In genomic region chr11:125442946-125443345, GRCh38 we compare ENCODE assay signal across 20 cellular contexts. TPM values are rescaled to one million over a fixed set of nuclear protein-coding genes. Genes with fewer than 3 reads are reported as not detected.
DNase-seq lines count a peak whose midpoint lies in the region; ATAC-seq and TF ChIP-seq lines count a peak whose summit lies in the region.
"Had no signal": no experiment of that assay in that cellular context is flagged by ENCODE, and none has a peak within 500 bp of the region (broad histone marks: within the 10 kb centered on the region; RNA-seq: fewer than 3 reads in every experiment).

No MANE protein-coding gene starts in this region.

- DNase-seq in left ventricle myocardium inferior (no peak), right cardiac atrium (no peak), caudate nucleus (lab: John Stamatoyannopoulos, UW) (no peak), substantia nigra (lab: John Stamatoyannopoulos, UW) (no peak), NCI-H1694 (lab: John Stamatoyannopoulos, UW) (no peak), NCI-H524 treated with DMSO at 0.1 percent for 48 hours (lab: John Stamatoyannopoulos, UW) (no peak), lower leg skin (ENCODE audit: low spot score in 2 of 2) (no peak)
- DNase-seq: GOT3, MG63, NCI-H1048, NCI-H1417 treated with DMSO at 0.1 percent for 48 hours, NCI-H1930, NCI-H510A, NCI-H748 treated with DMSO at 0.1 percent for 48 hours, PC-9, RPMI8226, SHP77 treated with DMSO at 0.1 percent for 48 hours had no signal

- WGBS in right cardiac atrium = 91% methylated on average over 6 of the region's 6 CpGs
- WGBS in lower leg skin, 2 donors = 94 to 95% methylated on average over 6 of the region's 6 CpGs

- TF ChIP-seq CTCF in left ventricle myocardium inferior (IDR thresholded peaks at IDR 0.05; ENCODE audit: borderline replicate concordance) = no peak
- TF ChIP-seq CTCF in lower leg skin (IDR thresholded peaks at IDR 0.05) = no peak

- TF ChIP-seq POLR2A in lower leg skin (IDR thresholded peaks at IDR 0.05) = no peak

- H3K9ac ChIP-seq in iPS-20b (ENCODE audit: low read depth, low read length) = peak overlapping the region; percentile 59; the same call in 1 of the 2 replicates

- intact Hi-C loops in left ventricle myocardium inferior (cut with micrococcal nuclease) (no loop called here), right cardiac atrium (cut with DNase I) (no loop called here), lower leg skin (cut with DNase I; ENCODE audit: low total_unique reads) (no loop called here)

- H3K4me3 ChIP-seq in left ventricle myocardium inferior = no peak overlapping the region
- no peak overlapping the region for H3K4me3 ChIP-seq in right cardiac atrium (ENCODE audit: low read length)
- H3K4me3 ChIP-seq in iPS-20b (ENCODE audit: low read length) = 0 out of 2 replicates have a peak overlapping the region, but pooled peaks have one; percentile 43
- no peak overlapping the region for H3K4me3 ChIP-seq in lower leg skin (ENCODE audit: low read depth, poor library complexity, severe bottlenecking)
- H3K4me3 ChIP-seq: MG63, PC-9 had no signal

- H3K36me3 ChIP-seq in left ventricle myocardium inferior = peaks cover 7% of the 10 kb centered on the region
- H3K36me3 ChIP-seq in iPS-20b (ENCODE audit: insufficient read depth, low read depth, low read length) = peaks cover 27% of the 10 kb centered on the region; the same call in 1 of the 2 replicates
- H3K36me3 ChIP-seq: MG63 had no signal

- no peak for ATAC-seq in right cardiac atrium
- ATAC-seq: HCT116 had no signal

- H3K27me3 ChIP-seq in left ventricle myocardium inferior (ENCODE audit: low read depth) = no peaks in the 10 kb centered on the region
- no peaks in the 10 kb centered on the region for H3K27me3 ChIP-seq in right cardiac atrium (ENCODE audit: control insufficient read depth, insufficient read depth)
- no peaks in the 10 kb centered on the region for H3K27me3 ChIP-seq in iPS-20b (ENCODE audit: insufficient read depth, low read length)
- H3K27me3 ChIP-seq: MG63 had no signal

- H3K27ac ChIP-seq in left ventricle myocardium inferior (replicated peaks) (peak overlapping the region; percentile 82), right cardiac atrium (ENCODE audit: low read length) (no peak overlapping the region), caudate nucleus (ENCODE audit: low read depth, low read length) (peak overlapping the region; percentile 86), iPS-20b (ENCODE audit: low read length) (peak overlapping the region; percentile 6), substantia nigra (ENCODE audit: low read depth, low read length, poor library complexity, severe bottlenecking) (peak overlapping the region; percentile 64)
- H3K27ac ChIP-seq: C4-2B, PC-9 had no signal

- H3K4me1 ChIP-seq in left ventricle myocardium inferior (peaks cover 18% of the 10 kb centered on the region), right cardiac atrium (ENCODE audit: control insufficient read depth, insufficient read depth, low read length) (peaks cover 5% of the 10 kb centered on the region), iPS-20b (ENCODE audit: insufficient read depth, low read length) (peaks cover 34% of the 10 kb centered on the region)

- no peaks in the 10 kb centered on the region for H3K9me3 ChIP-seq in left ventricle myocardium inferior (replicated peaks)
- H3K9me3 ChIP-seq in right cardiac atrium (ENCODE audit: control insufficient read depth, low read length) = no peaks in the 10 kb centered on the region
- H3K9me3 ChIP-seq in iPS-20b (ENCODE audit: insufficient read depth, low read depth, low read length) = no peaks in the 10 kb centered on the region
- H3K9me3 ChIP-seq: MG63 had no signal

RNA-seq across cellular contexts. Expression of gene FEZ1, which starts 53.1 kb away (rescaled TPM):
- total RNA-seq in left ventricle myocardium inferior = 29.2 TPM
- 100 to 1,000 TPM in 2 of 4 donors, 10 to 100 TPM in 2; 62.6 to 139 (median 103) TPM for total RNA-seq in right cardiac atrium
- 104 TPM for polyA plus RNA-seq in right cardiac atrium
- 10 to 100 TPM in 1 of 4 donors, 1 to 10 TPM in 3; 3.9 to 13.3 (median 5.7) TPM for total RNA-seq in lower leg skin
